In genomic region chr2:167689444-167689843, GRCh38 we compare ENCODE assay signal across 15 cellular contexts.
DNase-seq lines count a peak whose midpoint lies in the region; ATAC-seq and TF ChIP-seq lines count a peak whose summit lies in the region.
"Had no signal": no experiment of that assay in that cellular context is flagged by ENCODE, and none has a peak within 500 bp of the region (broad histone marks: within the 10 kb centered on the region; RNA-seq: fewer than 3 reads in every experiment).

No MANE protein-coding gene starts in this region.

- TF ChIP-seq CTCF in GM12864 (IDR thresholded peaks at IDR 0.05; ENCODE audit: low read depth, low read length, missing control alignments): peak; percentile 19
- peak; percentile 81 for TF ChIP-seq CTCF in endodermal cell (conservative IDR thresholded peaks at IDR 0.05)
- TF ChIP-seq CTCF in retinal pigment epithelial cell (conservative IDR thresholded peaks at IDR 0.05; ENCODE audit: low read depth, low read length): peak; percentile 25

- no peaks in the 10 kb centered on the region for H3K36me3 ChIP-seq in endodermal cell (ENCODE audit: control insufficient read depth, insufficient read depth, low read length)
- H3K36me3 ChIP-seq: esophagus muscularis mucosa, neutrophil, sigmoid colon had no signal

- no peak for ATAC-seq in HG03342 (IDR thresholded peaks at IDR 0.05; ENCODE audit: unreplicated experiment)
- ATAC-seq in HG03108 (IDR thresholded peaks at IDR 0.05; ENCODE audit: unreplicated experiment): no peak
- ATAC-seq: stimulated activated naive B cell treated with anti-CD40 and anti-IgM and Interleukin-4, amounts not matched to agents 10 μg/mL and 1 μg/mL and 100 μg/mL, for 72 hours had no signal

- H3K4me1 ChIP-seq in endodermal cell (ENCODE audit: control insufficient read depth, insufficient read depth, low read length): no peaks in the 10 kb centered on the region
- H3K4me1 ChIP-seq: esophagus muscularis mucosa, sigmoid colon had no signal

- POLR2A ChIA-PET in activated CD4-positive, alpha-beta T cell treated with anti-CD3 and anti-CD28 coated beads, Interleukin-2, amount 10 ng/mL, durations not matched to agents 7 days and 5 days (lab: Charles Lee): no interaction called here

- CTCF ChIA-PET in activated CD4-positive, alpha-beta T cell treated with anti-CD3 and anti-CD28 coated beads, Interleukin-2, amount 10 ng/mL, durations not matched to agents 7 days and 5 days (lab: Charles Lee): interaction anchor here (0.7 kb wide), 1 partner anchor 160 kb away, joined by 4 read pairs; no protein-coding TSS in a partner anchor

- H3K27me3 Mint-ChIP-seq in endodermal cell (ENCODE audit: insufficient read depth): no peaks in the 10 kb centered on the region
- H3K27me3 Mint-ChIP-seq in activated CD4-positive, alpha-beta T cell treated with anti-CD3 and anti-CD28 coated beads, Interleukin-2, amount 10 ng/mL, durations not matched to agents 7 days and 5 days: no peaks in the 10 kb centered on the region
- H3K27me3 Mint-ChIP-seq: memory B cell; stimulated activated naive B cell treated with anti-CD40 and anti-IgM and Interleukin-4, amounts not matched to agents 10 μg/mL and 1 μg/mL and 100 μg/mL, for 72 hours had no signal

- no peak overlapping the region for H3K4me3 Mint-ChIP-seq in endodermal cell
- H3K4me3 Mint-ChIP-seq in activated CD4-positive, alpha-beta T cell treated with anti-CD3 and anti-CD28 coated beads, Interleukin-2, amount 10 ng/mL, durations not matched to agents 7 days and 5 days: no peak overlapping the region
- H3K4me3 Mint-ChIP-seq: CD14-positive monocyte; memory B cell; stimulated activated naive B cell treated with anti-CD40 and anti-IgM and Interleukin-4, amounts not matched to agents 10 μg/mL and 1 μg/mL and 100 μg/mL, for 72 hours had no signal

- no peak overlapping the region for H3K27ac ChIP-seq in endodermal cell (ENCODE audit: low read depth, low read length)
- H3K27ac ChIP-seq: esophagus muscularis mucosa, neutrophil, PC-9, sigmoid colon had no signal

- H3K4me1 Mint-ChIP-seq in endodermal cell: peaks cover 5% of the 10 kb centered on the region
- no peaks in the 10 kb centered on the region for H3K4me1 Mint-ChIP-seq in activated CD4-positive, alpha-beta T cell treated with anti-CD3 and anti-CD28 coated beads, Interleukin-2, amount 10 ng/mL, durations not matched to agents 7 days and 5 days
- H3K4me1 Mint-ChIP-seq: CD14-positive monocyte; memory B cell; stimulated activated naive B cell treated with anti-CD40 and anti-IgM and Interleukin-4, amounts not matched to agents 10 μg/mL and 1 μg/mL and 100 μg/mL, for 72 hours had no signal

- H3K9me3 ChIP-seq in endodermal cell (ENCODE audit: control insufficient read depth, low read length): peaks cover 7% of the 10 kb centered on the region
- H3K9me3 ChIP-seq: esophagus muscularis mucosa, neutrophil, sigmoid colon had no signal

- no peak overlapping the region for H3K27ac Mint-ChIP-seq in endodermal cell
- no peak overlapping the region for H3K27ac Mint-ChIP-seq in activated CD4-positive, alpha-beta T cell treated with anti-CD3 and anti-CD28 coated beads, Interleukin-2, amount 10 ng/mL, durations not matched to agents 7 days and 5 days
- H3K27ac Mint-ChIP-seq: CD14-positive monocyte; memory B cell; stimulated activated naive B cell treated with anti-CD40 and anti-IgM and Interleukin-4, amounts not matched to agents 10 μg/mL and 1 μg/mL and 100 μg/mL, for 72 hours had no signal

- WGBS in endodermal cell (ENCODE audit: insufficient coverage in 1 of 2, insufficient read length in 1 of 2), 2 experiments: 87 to 94% methylated on average over 2 of the region's 2 CpGs

- no peaks in the 10 kb centered on the region for H3K36me3 Mint-ChIP-seq in endodermal cell (ENCODE audit: low read depth)
- no peaks in the 10 kb centered on the region for H3K36me3 Mint-ChIP-seq in activated CD4-positive, alpha-beta T cell treated with anti-CD3 and anti-CD28 coated beads, Interleukin-2, amount 10 ng/mL, durations not matched to agents 7 days and 5 days (ENCODE audit: low read depth)
- H3K36me3 Mint-ChIP-seq: CD14-positive monocyte; memory B cell; stimulated activated naive B cell treated with anti-CD40 and anti-IgM and Interleukin-4, amounts not matched to agents 10 μg/mL and 1 μg/mL and 100 μg/mL, for 72 hours had no signal

- no peak overlapping the region for H3K9ac ChIP-seq in endodermal cell (ENCODE audit: extremely low read depth, low read length, poor library complexity, severe bottlenecking)

- H3K27me3 ChIP-seq in endodermal cell (ENCODE audit: control insufficient read depth, insufficient read depth, low read length, poor library complexity, severe bottlenecking): no peaks in the 10 kb centered on the region
- H3K27me3 ChIP-seq: esophagus muscularis mucosa, neutrophil, sigmoid colon had no signal

- DNase-seq in GM12864 (ENCODE audit: low read depth) (no peak), NCI-H82 treated with DMSO at 0.1 percent for 48 hours (lab: John Stamatoyannopoulos, UW; ENCODE audit: unreplicated experiment) (peak; percentile 55), endodermal cell (peak; percentile 74), retinal pigment epithelial cell (ENCODE audit: low read depth) (no peak)
- no peak for DNase-seq in activated CD4-positive, alpha-beta T cell treated with anti-CD3 and anti-CD28 coated beads, Interleukin-2, amount 10 ng/mL, durations not matched to agents 7 days and 5 days
- DNase-seq: hippocampal formation; PC-9; sigmoid colon; stimulated activated naive B cell treated with anti-CD40 and anti-IgM and Interleukin-4, amounts not matched to agents 10 μg/mL and 1 μg/mL and 100 μg/mL, for 72 hours had no signal

- H3K9me3 Mint-ChIP-seq in endodermal cell: peaks cover 3% of the 10 kb centered on the region
- no peaks in the 10 kb centered on the region for H3K9me3 Mint-ChIP-seq in activated CD4-positive, alpha-beta T cell treated with anti-CD3 and anti-CD28 coated beads, Interleukin-2, amount 10 ng/mL, durations not matched to agents 7 days and 5 days
- H3K9me3 Mint-ChIP-seq: stimulated activated naive B cell treated with anti-CD40 and anti-IgM and Interleukin-4, amounts not matched to agents 10 μg/mL and 1 μg/mL and 100 μg/mL, for 72 hours had no signal

- H3K4me3 ChIP-seq in GM12864 (ENCODE audit: low read depth, low read length) (no peak overlapping the region), endodermal cell (ENCODE audit: low read length) (no peak overlapping the region), retinal pigment epithelial cell (ENCODE audit: low read length) (no peak overlapping the region)
- H3K4me3 ChIP-seq: esophagus muscularis mucosa, PC-9, sigmoid colon had no signal

Comparison
In these comparisons a context has a peak if more than half of its experiments do, and no peak if none do; other contexts are left out.
1. DNase-seq: peak in NCI-H82 treated with DMSO at 0.1 percent for 48 hours (single experiment) and endodermal cell (single experiment); none in GM12864 (single experiment), retinal pigment epithelial cell (single experiment) and activated CD4-positive, alpha-beta T cell treated with anti-CD3 and anti-CD28 coated beads, Interleukin-2, amount 10 ng/mL, durations not matched to agents 7 days and 5 days (single experiment).
2. CTCF ChIP-seq: peak in every context shown above with its lines; median percentile 81 in endodermal cell; 25 in retinal pigment epithelial cell; 19 in GM12864.